In genomic region chrX:1027133-1027532, GRCh38 we compare ENCODE assay signal across 13 cellular contexts.
DNase-seq lines count a peak whose midpoint lies in the region; ATAC-seq, FAIRE-seq and TF ChIP-seq lines count a peak whose summit lies in the region.
"Had no signal": no experiment of that assay in that cellular context is flagged by ENCODE, and none has a peak within 500 bp of the region (broad histone marks: within the 10 kb centered on the region; RNA-seq: fewer than 3 reads in every experiment).

No MANE protein-coding gene starts in this region.

- no peak overlapping the region for H3K4me3 ChIP-seq in CD8-positive, alpha-beta memory T cell (ENCODE audit: low read length)
- H3K4me3 ChIP-seq in MM.1S (ENCODE audit: low read length) = peak overlapping the region; percentile 33; the same call in 1 of the 2 replicates
- 0 out of 2 replicates have a peak overlapping the region, but pooled peaks have one; percentile 22 for H3K4me3 ChIP-seq in GM12878
- H3K4me3 ChIP-seq in A673 (ENCODE audit: low read depth, low read length, poor library complexity, severe bottlenecking) = no peak overlapping the region
- H3K4me3 ChIP-seq in uterus = no peak overlapping the region
- H3K4me3 ChIP-seq: sigmoid colon had no signal

- no peaks in the 10 kb centered on the region for H3K79me2 ChIP-seq in MM.1S (ENCODE audit: low read length)
- H3K79me2 ChIP-seq in GM12878 (ENCODE audit: control insufficient read depth, insufficient read depth, low read length) = no peaks in the 10 kb centered on the region

- H3K9ac ChIP-seq in MM.1S (ENCODE audit: low read length) = peak overlapping the region; percentile 82
- H3K9ac ChIP-seq in GM12878 (ENCODE audit: control insufficient read depth, insufficient read depth, low read length) = peak overlapping the region; percentile 49; the same call in 1 of the 2 replicates

- SMC1A ChIA-PET in GM12878 (lab: Charles Lee; ENCODE audit: uncharacterized antibody, unreplicated experiment) = no interaction called here

- TF ChIP-seq CTCF in MM.1S (IDR thresholded peaks at IDR 0.05; ENCODE audit: low read length) = no peak
- TF ChIP-seq CTCF in GM12878 (IDR thresholded peaks at IDR 0.05 in 2 of 3, conservative IDR thresholded peaks at IDR 0.05 in 1 of 3; ENCODE audit: control insufficient read depth in 2 of 3, extremely low read depth in 1 of 3, insufficient read depth in 1 of 3, low read depth in 3 of 3, low read length in 3 of 3) = no peak
- TF ChIP-seq CTCF in A673 (conservative IDR thresholded peaks at IDR 0.05; ENCODE audit: low read depth, low read length) = no peak
- no peak for TF ChIP-seq CTCF in uterus (IDR thresholded peaks at IDR 0.05)

- H3K27me3 Mint-ChIP-seq in CD8-positive, alpha-beta memory T cell = peaks cover 9 to 20% of the 10 kb centered on the region in 2 donors

- H3K36me3 ChIP-seq in CD8-positive, alpha-beta memory T cell (ENCODE audit: insufficient read depth, low read length) = no peaks in the 10 kb centered on the region
- H3K36me3 ChIP-seq in MM.1S (replicated peaks; ENCODE audit: insufficient read depth, low read length) (no peaks in the 10 kb centered on the region), GM12878 (ENCODE audit: control insufficient read depth in 2 of 2, insufficient read depth in 2 of 2, low read length in 1 of 2) (no peaks in the 10 kb centered on the region), A673 (ENCODE audit: insufficient read depth, low read length, poor library complexity, severe bottlenecking) (no peaks in the 10 kb centered on the region), uterus (no peaks in the 10 kb centered on the region)
- H3K36me3 ChIP-seq: sigmoid colon had no signal

- peaks cover 4 to 23% (median 11%) of the 10 kb centered on the region in 5 donors for H3K9me3 Mint-ChIP-seq in CD8-positive, alpha-beta memory T cell

- no peaks in the 10 kb centered on the region for H3K27me3 ChIP-seq in CD8-positive, alpha-beta memory T cell (ENCODE audit: insufficient read depth, low read length, poor library complexity, severe bottlenecking)
- no peaks in the 10 kb centered on the region for H3K27me3 ChIP-seq in MM.1S (replicated peaks; ENCODE audit: insufficient read depth, low read length)
- no peaks in the 10 kb centered on the region for H3K27me3 ChIP-seq in GM12878 (replicated peaks in 1 of 2; ENCODE audit: control insufficient read depth in 2 of 2, insufficient read depth in 2 of 2, low read length in 1 of 2)
- H3K27me3 ChIP-seq in A673 (replicated peaks; ENCODE audit: insufficient read depth, low read depth, low read length, poor library complexity) = no peaks in the 10 kb centered on the region
- no peaks in the 10 kb centered on the region for H3K27me3 ChIP-seq in uterus
- H3K27me3 ChIP-seq: sigmoid colon had no signal

- DNase-seq in CD8-positive, alpha-beta memory T cell = no peak
- peak; percentile 56 for DNase-seq in MM.1S
- DNase-seq in GM12878 (ENCODE audit: low read depth, low spot score) = peak; percentile 46
- DNase-seq in A673 (ENCODE audit: low spot score) = no peak
- no peak for DNase-seq in stimulated activated naive CD4-positive, alpha-beta T cell (lab: John Stamatoyannopoulos, UW)
- no peak for DNase-seq in uterus
- DNase-seq: COR-L47, foreskin melanocyte, IMR-90, NCI-H510A treated with DMSO at 0.1 percent for 48 hours, sigmoid colon had no signal

- H3K27ac ChIP-seq in CD8-positive, alpha-beta memory T cell (ENCODE audit: low read depth, low read length) = no peak overlapping the region
- H3K27ac ChIP-seq in MM.1S (ENCODE audit: low read length) (peak overlapping the region; percentile 100), GM12878 (ENCODE audit: control insufficient read depth, insufficient read depth) (peak overlapping the region; percentile 86), A673 (ENCODE audit: low read depth, low read length, poor library complexity, severe bottlenecking) (no peak overlapping the region), uterus (no peak overlapping the region)
- H3K27ac ChIP-seq: sigmoid colon had no signal

- peaks cover 6% of the 10 kb centered on the region for H3K4me1 ChIP-seq in CD8-positive, alpha-beta memory T cell (ENCODE audit: insufficient read depth, low read length)
- peaks cover 10% of the 10 kb centered on the region; the same call in 1 of the 2 replicates for H3K4me1 ChIP-seq in MM.1S (ENCODE audit: low read length)
- H3K4me1 ChIP-seq in GM12878 (ENCODE audit: control insufficient read depth, insufficient read depth, low read length) = peaks cover 10% of the 10 kb centered on the region
- no peaks in the 10 kb centered on the region for H3K4me1 ChIP-seq in A673 (ENCODE audit: insufficient read depth, low read length, poor library complexity, severe bottlenecking)
- no peaks in the 10 kb centered on the region for H3K4me1 ChIP-seq in uterus
- H3K4me1 ChIP-seq: sigmoid colon had no signal

- H3K27ac Mint-ChIP-seq in CD8-positive, alpha-beta memory T cell = peak overlapping the region in 1 of 8 donors; percentile 26

- H3K4me3 Mint-ChIP-seq in CD8-positive, alpha-beta memory T cell = peak overlapping the region in 6 of 7 donors; percentile 16 to 75 (median 66)

- FAIRE-seq in GM12878 (lab: Jason Lieb, UNC) = no peak

- intact Hi-C loops in GM12878 (cut with micrococcal nuclease; ENCODE audit: unreplicated experiment) = loop anchor here (2.0 kb wide), 2 partner anchors 28 to 36 kb away; no protein-coding TSS in a partner anchor
- intact Hi-C loops in A673 (cut with micrococcal nuclease; ENCODE audit: unreplicated experiment) = no loop called here
- intact Hi-C loops in uterus (cut with DNase I; ENCODE audit: low total_unique reads) = no loop called here

- H3K4me1 Mint-ChIP-seq in CD8-positive, alpha-beta memory T cell = peaks cover 11 to 18% (median 12%) of the 10 kb centered on the region in 3 donors

- H3K36me3 Mint-ChIP-seq in CD8-positive, alpha-beta memory T cell = peaks cover 0 to 8% (median 0%) of the 10 kb centered on the region in 3 donors

- H2AFZ ChIP-seq in MM.1S (ENCODE audit: low read length) = 0 out of 2 replicates have a peak overlapping the region, but pooled peaks have one; percentile 51
- peak overlapping the region; percentile 35 for H2AFZ ChIP-seq in GM12878 (ENCODE audit: control insufficient read depth, low read depth, low read length)

- H4K20me1 ChIP-seq in MM.1S (ENCODE audit: insufficient read depth, low read length) = no peaks in the 10 kb centered on the region
- no peaks in the 10 kb centered on the region for H4K20me1 ChIP-seq in GM12878 (ENCODE audit: control insufficient read depth, insufficient read depth)

- BruUV-seq in GM12878 (replicated peaks; lab: Mats Ljungman, UMichigan) (TSS peak; percentile 84), A673 (replicated peaks; lab: Mats Ljungman, UMichigan) (no TSS peak)

- no peaks in the 10 kb centered on the region for H3K9me3 ChIP-seq in CD8-positive, alpha-beta memory T cell (ENCODE audit: low read length)
- H3K9me3 ChIP-seq in MM.1S (replicated peaks; ENCODE audit: insufficient read depth, low read length) = no peaks in the 10 kb centered on the region
- peaks cover 4% of the 10 kb centered on the region; the same call in 2 of the 3 replicates for H3K9me3 ChIP-seq in GM12878 (replicated peaks; ENCODE audit: control insufficient read depth, insufficient read depth, low read length)
- no peaks in the 10 kb centered on the region for H3K9me3 ChIP-seq in A673 (ENCODE audit: low read depth, low read length, poor library complexity, severe bottlenecking)
- H3K9me3 ChIP-seq in uterus = no peaks in the 10 kb centered on the region

- TF ChIP-seq POLR2A in GM12878 (IDR thresholded peaks at IDR 0.05; ENCODE audit: low read depth, low read length) = no peak
- TF ChIP-seq POLR2A in uterus (IDR thresholded peaks at IDR 0.05) = no peak

- ATAC-seq in GM19397 (IDR thresholded peaks at IDR 0.05; ENCODE audit: unreplicated experiment) = peak; percentile 37
- ATAC-seq in GM12878 = peak; percentile 72
- ATAC-seq in GM21360 (IDR thresholded peaks at IDR 0.05; ENCODE audit: unreplicated experiment) = no peak

- TF ChIP-seq RAD21 in GM12878 (IDR thresholded peaks at IDR 0.05; ENCODE audit: insufficient read depth, low read depth, low read length) = no peak

- H3K4me2 ChIP-seq in MM.1S (ENCODE audit: low read depth, low read length) (peak overlapping the region; percentile 77), GM12878 (ENCODE audit: control insufficient read depth, insufficient read depth) (peak overlapping the region; percentile 36; the same call in 1 of the 2 replicates)

- CTCF ChIA-PET in CD8-positive, alpha-beta memory T cell (lab: Charles Lee) = no interaction called here
- CTCF ChIA-PET in GM12878 (lab: Yijun Ruan, JAX) = no interaction called here
- CTCF ChIA-PET in A673 (lab: Charles Lee) = no interaction called here

- in situ Hi-C loops in GM12878 (cut with MboI) = loop anchor here (5.0 kb wide), 1 partner anchor 35 kb away; no protein-coding TSS in a partner anchor

- H3K9me2 ChIP-seq in MM.1S (replicated peaks; ENCODE audit: insufficient read depth, low read length) = no peaks in the 10 kb centered on the region

- H3F3A ChIP-seq in MM.1S (ENCODE audit: insufficient read depth, low read length) = peaks cover 11% of the 10 kb centered on the region; the same call in 1 of the 2 replicates

- WGBS in GM12878 (ENCODE audit: insufficient coverage, insufficient replicate concordance, low lambda C conversion rate, missing lambda C conversion rate) = under 1% methylated on average over 18 of the region's 18 CpGs

- RAD21 ChIA-PET in GM12878 (lab: Charles Lee; ENCODE audit: unreplicated experiment) = no interaction called here

- POLR2A ChIA-PET in CD8-positive, alpha-beta memory T cell (lab: Charles Lee) = no interaction called here
- POLR2A ChIA-PET in GM12878 (lab: Charles Lee) = no interaction called here
- POLR2A ChIA-PET in A673 (lab: Charles Lee; ENCODE audit: low non-redundant PET) = no interaction called here

- TF ChIP-seq EP300 in GM12878 (IDR thresholded peaks at IDR 0.05; ENCODE audit: borderline replicate concordance in 1 of 2, control insufficient read depth in 1 of 2, low read depth in 2 of 2, low read length in 2 of 2) = no peak

TF ChIP-seq in GM12878, 131 proteins besides CTCF, POLR2A, EP300 and RAD21:
- TF ChIP-seq MEF2A (IDR thresholded peaks at IDR 0.05; ENCODE audit: insufficient read depth, low read depth, low read length) (0 out of 2 replicates have a peak, but pooled peaks have one; percentile 29), MEF2B (IDR thresholded peaks at IDR 0.05; ENCODE audit: partially characterized antibody, poor library complexity, severe bottlenecking) (peak; percentile 63), NFYA (IDR thresholded peaks at IDR 0.05; ENCODE audit: borderline replicate concordance, low read depth, low read length) (no peak), IRF4 (IDR thresholded peaks at IDR 0.05; ENCODE audit: low read depth, low read length) (no peak), POLR2AphosphoS5 (IDR thresholded peaks at IDR 0.05; ENCODE audit: low read length) (peak; percentile 35; the same call in 1 of the 2 replicates), SMAD1 (IDR thresholded peaks at IDR 0.05; ENCODE audit: low read depth, partially characterized antibody) (no peak), SUPT20H (IDR thresholded peaks at IDR 0.05; ENCODE audit: borderline replicate concordance, control insufficient read depth, low read depth, low read length) (no peak), RUNX3 (IDR thresholded peaks at IDR 0.05; ENCODE audit: low read length) (peak; percentile 33)

Comparison
In these comparisons a context has a peak if more than half of its experiments do, and no peak if none do; other contexts are left out.
1. DNase-seq: peak in MM.1S (single experiment) and GM12878 (single experiment); none in CD8-positive, alpha-beta memory T cell (0 of 5), A673 (single experiment), stimulated activated naive CD4-positive, alpha-beta T cell (0 of 6) and uterus (0 of 2).
2. H3K27ac ChIP-seq: peak in MM.1S (single experiment) and GM12878 (single experiment); none in CD8-positive, alpha-beta memory T cell (single experiment), A673 (single experiment) and uterus (0 of 2).
3. H3K4me3 ChIP-seq: peak in MM.1S (single experiment) and GM12878 (single experiment); none in CD8-positive, alpha-beta memory T cell (single experiment), A673 (single experiment) and uterus (0 of 2).